ENCODE assay signal across 8 cellular contexts in genomic region chr4:79918292-79918691, GRCh38.
"Had no signal": no experiment of that assay in that cellular context is flagged by ENCODE, and none has a peak within 500 bp of the region (broad histone marks: within the 10 kb centered on the region; RNA-seq: fewer than 3 reads in every experiment).

No MANE protein-coding gene starts in this region.

- ATAC-seq: HepG2 had no signal

- H3K4me2 ChIP-seq: KMS-11 had no signal

- DNase-seq: IMR-90, KBM-7, KG1 had no signal

- H3K27me3 Mint-ChIP-seq: IgD-negative memory B cell had no signal

- FAIRE-seq: HepG2, HTR-8/SVneo had no signal

- H3K4me3 Mint-ChIP-seq: IgD-negative memory B cell had no signal

- H3K9me3 Mint-ChIP-seq: IgD-negative memory B cell had no signal

- H3K27ac ChIP-seq: HL-60, KMS-11 had no signal

- H3K9ac ChIP-seq: KMS-11 had no signal

- H3K27ac Mint-ChIP-seq: IgD-negative memory B cell had no signal
